In the genomic region with DNA sequence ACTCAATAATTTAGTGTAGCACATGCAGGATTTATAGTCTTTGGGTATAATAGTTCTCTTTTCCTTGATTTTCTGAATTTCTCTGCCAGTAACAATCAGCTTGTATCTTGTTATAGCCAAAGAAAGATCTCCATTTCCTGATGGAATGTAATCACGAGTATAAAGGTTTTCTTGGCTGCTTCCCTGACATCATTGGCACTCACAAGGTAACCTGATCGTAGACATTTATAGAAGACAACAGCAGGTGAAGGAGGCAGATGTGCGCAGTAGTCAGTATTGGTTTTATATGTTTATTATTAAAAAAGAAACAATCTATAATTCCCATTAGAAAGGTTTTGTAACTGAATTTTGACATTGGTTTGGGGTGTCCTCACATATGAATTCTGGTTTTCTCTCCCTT, we compare ENCODE assay signal across 30 cellular contexts.
"Had no signal": no experiment of that assay in that cellular context is flagged by ENCODE, and none has a peak within 500 bp of the region (broad histone marks: within the 10 kb centered on the region; RNA-seq: fewer than 3 reads in every experiment).

No MANE protein-coding gene starts in this region.

- H3K27ac Mint-ChIP-seq: activated CD4-positive, alpha-beta memory T cell treated with anti-CD3 and anti-CD28 coated beads for 36 hours; activated CD4-positive, alpha-beta T cell treated with anti-CD3 and anti-CD28 coated beads for 36 hours; activated CD4-positive, alpha-beta T cell treated with anti-CD3 and anti-CD28 coated beads, Interleukin-2, amount 10 ng/mL, durations not matched to agents 24 days and 14 days; activated CD8-positive, alpha-beta memory T cell treated with anti-CD3 and anti-CD28 coated beads, Interleukin-2, amount 10 ng/mL, durations not matched to agents 7 days and 5 days; activated CD8-positive, alpha-beta T cell treated with anti-CD3 and anti-CD28 coated beads, Interleukin-2, amount 10 ng/mL, durations not matched to agents 7 days and 5 days; activated naive CD4-positive, alpha-beta T cell treated with anti-CD3 and anti-CD28 coated beads for 36 hours; activated naive CD8-positive, alpha-beta T cell; activated T-helper 1 cell treated with anti-CD3 and anti-CD28 coated beads, Interleukin-12 subunit alpha, Interleukin-12 subunit beta, Interleukin-2, Interleukin-4 antibody, amounts not matched to agents 30 ng/mL and 10 ng/mL and 1 ng/mL, durations not matched to agents 14 hours and 24 hours and 36 hours; activated T-helper 2 cell treated with anti-CD3 and anti-CD28 coated beads, Interferon-gamma antibody, Interleukin-2, Interleukin-4, amounts not matched to agents 10 μg/mL and 5 μg/mL and 100 μg/mL, durations not matched to agents 14 hours and 24 hours and 36 hours; T-helper 17 cell; T-helper 2 cell treated with Interferon-gamma antibody and Interleukin-4, amounts not matched to agents 5 μg/mL and 100 μg/mL, for 36 hours had no signal

- H3K27ac ChIP-seq: brain microvascular endothelial cell, epithelial cell of prostate, esophagus squamous epithelium had no signal

- H3K4me1 Mint-ChIP-seq: central memory CD8-positive, alpha-beta T cell had no signal

- ATAC-seq: activated CD4-positive, alpha-beta T cell treated with anti-CD3 and anti-CD28 coated beads for 36 hours; activated CD8-positive, alpha-beta memory T cell treated with anti-CD3 and anti-CD28 coated beads, Interleukin-2, amount 10 ng/mL, durations not matched to agents 7 days and 5 days; activated CD8-positive, alpha-beta T cell treated with anti-CD3 and anti-CD28 coated beads, Interleukin-2, amount 10 ng/mL, durations not matched to agents 7 days and 5 days had no signal

- H3K27me3 Mint-ChIP-seq: activated CD4-positive, alpha-beta memory T cell treated with anti-CD3 and anti-CD28 coated beads for 36 hours; activated CD4-positive, alpha-beta T cell treated with anti-CD3 and anti-CD28 coated beads for 36 hours; activated CD4-positive, alpha-beta T cell treated with anti-CD3 and anti-CD28 coated beads, Interleukin-2, amount 10 ng/mL, durations not matched to agents 24 days and 14 days; activated CD8-positive, alpha-beta memory T cell treated with anti-CD3 and anti-CD28 coated beads, Interleukin-2, amount 10 ng/mL, durations not matched to agents 7 days and 5 days; activated naive CD8-positive, alpha-beta T cell; central memory CD8-positive, alpha-beta T cell; T-helper 17 cell had no signal

- H3K4me3 Mint-ChIP-seq: activated CD4-positive, alpha-beta memory T cell treated with anti-CD3 and anti-CD28 coated beads for 36 hours; activated CD4-positive, alpha-beta T cell treated with anti-CD3 and anti-CD28 coated beads for 36 hours; activated CD4-positive, alpha-beta T cell treated with anti-CD3 and anti-CD28 coated beads, Interleukin-2, amount 10 ng/mL, durations not matched to agents 24 days and 14 days; activated CD8-positive, alpha-beta memory T cell treated with anti-CD3 and anti-CD28 coated beads, Interleukin-2, amount 10 ng/mL, durations not matched to agents 7 days and 5 days; activated CD8-positive, alpha-beta T cell treated with anti-CD3 and anti-CD28 coated beads, Interleukin-2, amount 10 ng/mL, durations not matched to agents 7 days and 5 days; activated naive CD4-positive, alpha-beta T cell treated with anti-CD3 and anti-CD28 coated beads for 36 hours; activated naive CD8-positive, alpha-beta T cell; activated T-helper 1 cell treated with anti-CD3 and anti-CD28 coated beads, Interleukin-12 subunit alpha, Interleukin-12 subunit beta, Interleukin-2, Interleukin-4 antibody, amounts not matched to agents 30 ng/mL and 10 ng/mL and 1 ng/mL, durations not matched to agents 14 hours and 24 hours and 36 hours; central memory CD8-positive, alpha-beta T cell; T-helper 17 cell; T-helper 2 cell treated with Interferon-gamma antibody and Interleukin-4, amounts not matched to agents 5 μg/mL and 100 μg/mL, for 36 hours had no signal

- H3K9me3 Mint-ChIP-seq: activated CD4-positive, alpha-beta memory T cell treated with anti-CD3 and anti-CD28 coated beads for 36 hours; activated CD4-positive, alpha-beta T cell treated with anti-CD3 and anti-CD28 coated beads, Interleukin-2, amount 10 ng/mL, durations not matched to agents 24 days and 14 days; activated naive CD4-positive, alpha-beta T cell treated with anti-CD3 and anti-CD28 coated beads for 36 hours; activated T-helper 1 cell treated with anti-CD3 and anti-CD28 coated beads, Interleukin-12 subunit alpha, Interleukin-12 subunit beta, Interleukin-2, Interleukin-4 antibody, amounts not matched to agents 30 ng/mL and 10 ng/mL and 1 ng/mL, durations not matched to agents 14 hours and 24 hours and 36 hours; activated T-helper 2 cell treated with anti-CD3 and anti-CD28 coated beads, Interferon-gamma antibody, Interleukin-2, Interleukin-4, amounts not matched to agents 10 μg/mL and 5 μg/mL and 100 μg/mL, durations not matched to agents 14 hours and 24 hours and 36 hours; central memory CD8-positive, alpha-beta T cell; T-helper 2 cell treated with Interferon-gamma antibody and Interleukin-4, amounts not matched to agents 5 μg/mL and 100 μg/mL, for 36 hours had no signal

- DNase-seq: activated CD4-positive, alpha-beta memory T cell treated with anti-CD3 and anti-CD28 coated beads for 36 hours; activated CD4-positive, alpha-beta T cell treated with anti-CD3 and anti-CD28 coated beads for 36 hours; activated CD4-positive, alpha-beta T cell treated with anti-CD3 and anti-CD28 coated beads, Interleukin-2, amount 10 ng/mL, durations not matched to agents 24 days and 14 days; activated CD4-positive, CD25-positive, alpha-beta regulatory T cell; activated CD4-positive, CD25-positive, alpha-beta regulatory T cell treated with anti-CD3 and anti-CD28 coated beads, Interleukin-2, amount 50 U/mL, for 72 hours; activated CD8-positive, alpha-beta memory T cell treated with anti-CD3 and anti-CD28 coated beads, Interleukin-2, amount 10 ng/mL, durations not matched to agents 7 days and 5 days; activated CD8-positive, alpha-beta memory T cell treated with anti-CD3 and anti-CD28 coated beads, Interleukin-2, amount 50 U/mL, for 4 hours; activated CD8-positive, alpha-beta T cell treated with anti-CD3 and anti-CD28 coated beads, Interleukin-2, amount 10 ng/mL, durations not matched to agents 7 days and 5 days; activated effector memory CD4-positive, alpha-beta T cell treated with anti-CD3 and anti-CD28 coated beads, Interleukin-2, amount 50 U/mL, for 16 hours; activated naive CD4-positive, alpha-beta T cell treated with anti-CD3 and anti-CD28 coated beads for 36 hours; activated T-cell treated with anti-CD3 and anti-CD28 coated beads, Interleukin-2, amount 50 U/mL, for 1 hour; activated T-cell treated with anti-CD3 and anti-CD28 coated beads, Interleukin-2, amount 50 U/mL, for 48 hours; amniotic stem cell; anterior cingulate cortex; brain microvascular endothelial cell; cortex of kidney; dermis blood vessel endothelial cell; effector CD8-positive, alpha-beta T cell; esophagus squamous epithelium; foreskin melanocyte; head of caudate nucleus; T-helper 1 cell; T-helper 17 cell; T1000 had no signal
